9 cellular contexts compared by ENCODE assay signal in the genomic region with DNA sequence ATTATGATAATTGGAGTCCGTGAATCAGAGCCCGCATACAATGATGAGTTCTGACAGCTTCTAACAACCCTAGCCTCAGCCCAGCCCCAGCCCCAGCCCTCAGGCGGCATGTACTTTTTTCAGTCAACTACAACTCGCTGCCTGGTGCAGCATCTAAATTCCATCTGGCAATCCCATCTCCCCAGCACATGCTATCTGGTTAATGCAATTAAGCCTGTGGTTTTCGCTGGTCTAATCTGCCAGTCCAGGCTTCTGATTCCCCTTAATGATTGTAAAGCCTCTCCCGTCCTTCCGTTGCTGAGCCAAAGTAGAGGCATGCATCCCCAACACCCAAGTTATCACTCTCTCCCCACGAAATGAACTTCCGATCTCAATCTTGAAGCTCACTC. TPM values are rescaled to one million over a fixed set of nuclear protein-coding genes. Genes with fewer than 3 reads are reported as not detected.
DNase-seq lines count a peak whose midpoint lies in the region; TF ChIP-seq lines count a peak whose summit lies in the region.
"Had no signal": no experiment of that assay in that cellular context is flagged by ENCODE, and none has a peak within 500 bp of the region (broad histone marks: within the 10 kb centered on the region; RNA-seq: fewer than 3 reads in every experiment).

No MANE protein-coding gene starts in this region.

- H3K4me1 ChIP-seq in breast epithelium, result peaks cover 0 to 4% of the 10 kb centered on the region in 2 donors
- peaks cover 0 to 53% (median 3%) of the 10 kb centered on the region in 4 donors for H3K4me1 ChIP-seq in tibial nerve

- no peaks in the 10 kb centered on the region for H3K36me3 ChIP-seq in breast epithelium
- no peaks in the 10 kb centered on the region for H3K36me3 ChIP-seq in kidney epithelial cell (ENCODE audit: control insufficient read depth, insufficient read depth, low read length)
- H3K36me3 ChIP-seq in tibial nerve, result no peaks in the 10 kb centered on the region

- no peak for TF ChIP-seq EP300 in tibial nerve (IDR thresholded peaks at IDR 0.05)

- no peaks in the 10 kb centered on the region for H3K9me3 ChIP-seq in breast epithelium
- H3K9me3 ChIP-seq in tibial nerve, result no peaks in the 10 kb centered on the region

- intact Hi-C loops in breast epithelium (cut with DNase I; ENCODE audit: low total_unique reads), result no loop called here

- H3K27ac ChIP-seq in breast epithelium (no peak overlapping the region), tibial nerve (no peak overlapping the region)

- no peak for TF ChIP-seq POLR2A in breast epithelium (IDR thresholded peaks at IDR 0.05)
- TF ChIP-seq POLR2A in tibial nerve (IDR thresholded peaks at IDR 0.05), result no peak

- 2 to 3% methylated on average over 9 of the region's 9 CpGs for WGBS in tibial nerve, 2 donors

- H3K4me3 ChIP-seq in breast epithelium, result peak overlapping the region; percentile 40 to 67 (median 49)
- peak overlapping the region; percentile 40 for H3K4me3 ChIP-seq in kidney epithelial cell (ENCODE audit: low read depth, low read length)
- peak overlapping the region in 3 of 4 donors; percentile 29 to 51 (median 39) for H3K4me3 ChIP-seq in tibial nerve

- H3K27me3 ChIP-seq in breast epithelium, result peaks cover 6 to 85% of the 10 kb centered on the region in 2 donors
- peaks cover 54% of the 10 kb centered on the region for H3K27me3 ChIP-seq in kidney epithelial cell (ENCODE audit: control insufficient read depth, insufficient read depth, low read length)
- peaks cover 0 to 82% of the 10 kb centered on the region in 2 donors for H3K27me3 ChIP-seq in tibial nerve

- TF ChIP-seq CTCF in breast epithelium (IDR thresholded peaks at IDR 0.05) (no peak), kidney epithelial cell (IDR thresholded peaks at IDR 0.05; ENCODE audit: insufficient read depth, low read length, poor library complexity, severe bottlenecking) (no peak), tibial nerve (IDR thresholded peaks at IDR 0.05) (no peak)

- DNase-seq in NCI-H345 (lab: John Stamatoyannopoulos, UW) (peak; percentile 38), NCI-H345 treated with DMSO at 0.1 percent for 48 hours (lab: John Stamatoyannopoulos, UW; ENCODE audit: unreplicated experiment) (no peak), breast epithelium (ENCODE audit: low spot score in 2 of 2) (no peak), kidney epithelial cell (ENCODE audit: low read depth) (no peak), tibial nerve (ENCODE audit: low spot score in 2 of 2) (no peak), NCI-H1092 (lab: John Stamatoyannopoulos, UW) (no peak), SHP77 (lab: John Stamatoyannopoulos, UW) (no peak), ureter (ENCODE audit: low spot score) (no peak)
- DNase-seq: T-helper 9 cell had no signal

RNA-seq across cellular contexts. Expression of a gene that starts 0.9 kb away (rescaled TPM):
- total RNA-seq in breast epithelium (1 to 10 TPM in 1 of 3 donors, under 1 TPM in 2; 0.59 to 1.1 (median 0.66) TPM), kidney epithelial cell (0.68 and 0.92 TPM in 2 replicates), tibial nerve (1 to 10 TPM in 1 of 4 donors, under 1 TPM in 1, not detected in 2; 0.63 to 2.6 TPM), ureter (0.29 TPM)
